ENCODE assay signal across 27 cellular contexts in genomic region chr6:1181939-1182338, GRCh38.
"Had no signal": no experiment of that assay in that cellular context is flagged by ENCODE, and none has a peak within 500 bp of the region (broad histone marks: within the 10 kb centered on the region; RNA-seq: fewer than 3 reads in every experiment).

No MANE protein-coding gene starts in this region.

- H3K4me1 Mint-ChIP-seq: naive thymus-derived CD8-positive, alpha-beta T cell; stimulated activated naive CD8-positive, alpha-beta T cell treated with anti-CD3 and anti-CD28 coated beads, Interleukin-15, amount 100 ng/mL, for 72 hours had no signal

- H3K4me3 ChIP-seq: coronary artery, gastroesophageal sphincter, heart left ventricle, hepatocyte, left lung, pancreas, smooth muscle cell, suprapubic skin, transverse colon, upper lobe of right lung, uterus had no signal

- H3K9me3 Mint-ChIP-seq: naive thymus-derived CD8-positive, alpha-beta T cell; nephron progenitor cell; stimulated activated naive CD8-positive, alpha-beta T cell treated with anti-CD3 and anti-CD28 coated beads, Interleukin-15, amount 100 ng/mL, for 72 hours had no signal

- H3K27me3 ChIP-seq: gastroesophageal sphincter, hepatocyte, pancreas, suprapubic skin, upper lobe of right lung, uterus had no signal

- H3K9me3 ChIP-seq: gastroesophageal sphincter, heart left ventricle, left lung, pancreas, suprapubic skin, transverse colon, upper lobe of right lung, uterus had no signal

- H3K36me3 Mint-ChIP-seq: naive thymus-derived CD8-positive, alpha-beta T cell had no signal

- ATAC-seq: gastroesophageal sphincter; heart left ventricle; left cardiac atrium; left lung; naive thymus-derived CD8-positive, alpha-beta T cell; pancreas; sciatic nerve; stimulated activated naive CD8-positive, alpha-beta T cell treated with anti-CD3 and anti-CD28 coated beads, Interleukin-15, amount 100 ng/mL, for 72 hours; upper lobe of right lung had no signal

- H3K4me3 Mint-ChIP-seq: naive thymus-derived CD8-positive, alpha-beta T cell; nephron progenitor cell; stimulated activated naive CD8-positive, alpha-beta T cell treated with anti-CD3 and anti-CD28 coated beads, Interleukin-15, amount 100 ng/mL, for 72 hours had no signal

- H3K36me3 ChIP-seq: gastroesophageal sphincter, heart left ventricle, left lung, pancreas, suprapubic skin, transverse colon, upper lobe of right lung, uterus had no signal

- H3K4me1 ChIP-seq: heart left ventricle, left lung, pancreas, transverse colon, upper lobe of right lung, uterus had no signal

- H3K27ac Mint-ChIP-seq: naive thymus-derived CD8-positive, alpha-beta T cell; nephron progenitor cell; progenitor cell of endocrine pancreas; stimulated activated naive CD8-positive, alpha-beta T cell treated with anti-CD3 and anti-CD28 coated beads, Interleukin-15, amount 100 ng/mL, for 72 hours had no signal

- DNase-seq: dermis blood vessel endothelial cell; effector memory CD4-positive, alpha-beta T cell; foreskin fibroblast; heart left ventricle; left cardiac atrium; left lung; mesendoderm; naive thymus-derived CD8-positive, alpha-beta T cell; nephron progenitor cell; occipital lobe; pancreas; stimulated activated CD4-positive, alpha-beta T cell treated with anti-CD3 and anti-CD28 coated beads, Interleukin-12 subunit alpha, Interleukin-12 subunit beta, amount 100 ng/mL, for 4 hours; stimulated activated CD4-positive, alpha-beta T cell treated with anti-CD3 and anti-CD28 coated beads, Interleukin-1b, Interleukin-23, amount 100 ng/mL, for 48 hours; stimulated activated CD4-positive, alpha-beta T cell treated with anti-CD3 and anti-CD28 coated beads, Interleukin-4, amount 100 ng/mL, for 1 hour; stimulated activated CD8-positive, alpha-beta memory T cell treated with anti-CD3 and anti-CD28 coated beads, Interleukin-4, amount 100 ng/mL, for 48 hours; stimulated activated naive CD4-positive, alpha-beta T cell; stimulated activated naive CD8-positive, alpha-beta T cell treated with anti-CD3 and anti-CD28 coated beads, Interleukin-15, amount 100 ng/mL, for 72 hours; transverse colon; upper lobe of right lung; uterus had no signal

- FAIRE-seq: pancreas had no signal

- H2AFZ ChIP-seq: hepatocyte had no signal

- H3K79me2 ChIP-seq: hepatocyte had no signal

- H3K27ac ChIP-seq: coronary artery, gastroesophageal sphincter, heart left ventricle, hepatocyte, left lung, pancreas, suprapubic skin, transverse colon, upper lobe of right lung, uterus had no signal

- H3K4me2 ChIP-seq: hepatocyte, smooth muscle cell had no signal
